Comparison of ENCODE assay signal across 15 cellular contexts in the genomic region with DNA sequence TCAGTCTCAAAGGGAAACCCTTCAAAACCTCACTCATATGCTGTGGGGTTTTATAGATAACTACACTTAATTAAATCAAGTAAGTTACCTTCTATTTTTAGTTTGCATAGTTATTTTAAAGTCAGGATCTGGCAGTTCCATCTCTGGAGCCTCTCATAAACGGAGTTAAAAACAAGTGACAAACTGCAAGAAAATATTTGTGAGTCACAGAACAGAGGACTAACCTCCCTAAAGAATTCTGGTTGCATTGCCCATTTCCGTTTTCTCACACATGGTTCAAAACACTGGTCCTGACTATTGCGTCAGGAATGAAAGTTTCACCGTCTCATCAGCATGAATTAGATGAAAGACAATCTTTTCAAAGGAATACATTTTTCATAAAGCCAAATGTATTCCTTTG. TPM values are rescaled to one million over a fixed set of nuclear protein-coding genes. Genes with fewer than 3 reads are reported as not detected.
DNase-seq lines count a peak whose midpoint lies in the region; ATAC-seq, FAIRE-seq and TF ChIP-seq lines count a peak whose summit lies in the region.
"Had no signal": no experiment of that assay in that cellular context is flagged by ENCODE, and none has a peak within 500 bp of the region (broad histone marks: within the 10 kb centered on the region; RNA-seq: fewer than 3 reads in every experiment).

No MANE protein-coding gene starts in this region.

- peaks cover 25% of the 10 kb centered on the region for H3K4me1 Mint-ChIP-seq in astrocyte (ENCODE audit: low read depth, unreplicated experiment)
- H3K4me1 Mint-ChIP-seq in activated T-helper 1 cell treated with anti-CD3 and anti-CD28 coated beads, Interleukin-12 subunit alpha, Interleukin-12 subunit beta, Interleukin-2, Interleukin-4 antibody, amounts not matched to agents 30 ng/mL and 10 ng/mL and 1 ng/mL, durations not matched to agents 14 hours and 24 hours and 36 hours (ENCODE audit: low read depth): no peaks in the 10 kb centered on the region

- H3K9ac ChIP-seq in astrocyte (ENCODE audit: low read length): peak overlapping the region; percentile 56

- TF ChIP-seq CTCF in astrocyte (IDR thresholded peaks at IDR 0.05; ENCODE audit: insufficient read depth, low read depth, low read length) (no peak), esophagus muscularis mucosa (IDR thresholded peaks at IDR 0.05) (no peak)

- no peak for TF ChIP-seq EP300 in esophagus muscularis mucosa (IDR thresholded peaks at IDR 0.05)

- intact Hi-C loops in esophagus muscularis mucosa (cut with DNase I): loop anchor here (10.0 kb wide), 1 partner anchor 515 kb away; no protein-coding TSS in a partner anchor
- intact Hi-C loops in activated T-helper 1 cell treated with anti-CD3 and anti-CD28 coated beads, Interleukin-12 subunit alpha, Interleukin-12 subunit beta, Interleukin-2, Interleukin-4 antibody, amounts not matched to agents 30 ng/mL and 10 ng/mL and 1 ng/mL, durations not matched to agents 14 hours and 24 hours and 36 hours (cut with micrococcal nuclease): no loop called here

- TF ChIP-seq POLR2A in esophagus muscularis mucosa (IDR thresholded peaks at IDR 0.05; ENCODE audit: low read depth): no peak

- H3K9me3 Mint-ChIP-seq in astrocyte (ENCODE audit: unreplicated experiment): no peaks in the 10 kb centered on the region
- H3K9me3 Mint-ChIP-seq in activated T-helper 1 cell treated with anti-CD3 and anti-CD28 coated beads, Interleukin-12 subunit alpha, Interleukin-12 subunit beta, Interleukin-2, Interleukin-4 antibody, amounts not matched to agents 30 ng/mL and 10 ng/mL and 1 ng/mL, durations not matched to agents 14 hours and 24 hours and 36 hours: no peaks in the 10 kb centered on the region
- H3K9me3 Mint-ChIP-seq: CD4-positive, CD25-positive, alpha-beta regulatory T cell; dendritic cell treated with granulocyte-macrophage colony-stimulating factor and Interleukin-4, amounts not matched to agents 40 ng/mL and 50 ng/mL, for 4 days had no signal

- H3K36me3 Mint-ChIP-seq in astrocyte (ENCODE audit: low read depth, unreplicated experiment): no peaks in the 10 kb centered on the region
- H3K36me3 Mint-ChIP-seq in activated T-helper 1 cell treated with anti-CD3 and anti-CD28 coated beads, Interleukin-12 subunit alpha, Interleukin-12 subunit beta, Interleukin-2, Interleukin-4 antibody, amounts not matched to agents 30 ng/mL and 10 ng/mL and 1 ng/mL, durations not matched to agents 14 hours and 24 hours and 36 hours (ENCODE audit: low read depth): no peaks in the 10 kb centered on the region
- H3K36me3 Mint-ChIP-seq: CD4-positive, CD25-positive, alpha-beta regulatory T cell had no signal

- no peak overlapping the region for H2AFZ ChIP-seq in astrocyte (ENCODE audit: low read depth, low read length)

- no peak overlapping the region for H3K4me3 ChIP-seq in astrocyte (ENCODE audit: insufficient read depth, low read depth, low read length)
- H3K4me3 ChIP-seq in esophagus muscularis mucosa: no peak overlapping the region

- peak; percentile 57 for DNase-seq in AG08396 (ENCODE audit: low spot score)
- DNase-seq in LHCN-M2 (ENCODE audit: low read depth): peak; percentile 94
- DNase-seq in astrocyte (ENCODE audit: low read depth): peak; percentile 92
- DNase-seq in iris pigment epithelial cell (ENCODE audit: low read depth): peak; percentile 89
- no peak for DNase-seq in esophagus muscularis mucosa (ENCODE audit: extremely low spot score)
- DNase-seq in stimulated activated CD4-positive, alpha-beta T cell treated with anti-CD3 and anti-CD28 coated beads, Interleukin-4, amount 100 ng/mL, for 4 hours: no peak
- DNase-seq in activated T-helper 1 cell treated with anti-CD3 and anti-CD28 coated beads, Interleukin-12 subunit alpha, Interleukin-12 subunit beta, Interleukin-2, Interleukin-4 antibody, amounts not matched to agents 30 ng/mL and 10 ng/mL and 1 ng/mL, durations not matched to agents 14 hours and 24 hours and 36 hours (ENCODE audit: low spot score): no peak
- DNase-seq: activated gamma-delta T cell; CD4-positive, CD25-positive, alpha-beta regulatory T cell; NCI-H446; retina had no signal

- H3K27ac Mint-ChIP-seq in astrocyte (ENCODE audit: unreplicated experiment): peak overlapping the region; percentile 59
- H3K27ac Mint-ChIP-seq in activated T-helper 1 cell treated with anti-CD3 and anti-CD28 coated beads, Interleukin-12 subunit alpha, Interleukin-12 subunit beta, Interleukin-2, Interleukin-4 antibody, amounts not matched to agents 30 ng/mL and 10 ng/mL and 1 ng/mL, durations not matched to agents 14 hours and 24 hours and 36 hours: no peak overlapping the region
- H3K27ac Mint-ChIP-seq: CD4-positive, CD25-positive, alpha-beta regulatory T cell; dendritic cell treated with granulocyte-macrophage colony-stimulating factor and Interleukin-4, amounts not matched to agents 40 ng/mL and 50 ng/mL, for 4 days had no signal

- 66% methylated on average over 4 of the region's 4 CpGs for WGBS in esophagus muscularis mucosa

- peaks cover 13% of the 10 kb centered on the region for H3K4me1 ChIP-seq in astrocyte (ENCODE audit: insufficient read depth, low read length)
- no peaks in the 10 kb centered on the region for H3K4me1 ChIP-seq in esophagus muscularis mucosa

- ATAC-seq in HG03045 (IDR thresholded peaks at IDR 0.05; ENCODE audit: unreplicated experiment): no peak
- ATAC-seq: HCT116 had no signal

- peak overlapping the region; percentile 16 for H3K4me3 Mint-ChIP-seq in astrocyte (ENCODE audit: unreplicated experiment)
- H3K4me3 Mint-ChIP-seq in activated T-helper 1 cell treated with anti-CD3 and anti-CD28 coated beads, Interleukin-12 subunit alpha, Interleukin-12 subunit beta, Interleukin-2, Interleukin-4 antibody, amounts not matched to agents 30 ng/mL and 10 ng/mL and 1 ng/mL, durations not matched to agents 14 hours and 24 hours and 36 hours: no peak overlapping the region
- H3K4me3 Mint-ChIP-seq: CD4-positive, CD25-positive, alpha-beta regulatory T cell; dendritic cell treated with granulocyte-macrophage colony-stimulating factor and Interleukin-4, amounts not matched to agents 40 ng/mL and 50 ng/mL, for 4 days had no signal

- no peaks in the 10 kb centered on the region for H3K79me2 ChIP-seq in astrocyte (ENCODE audit: insufficient read depth, low read length)

- H3K9me3 ChIP-seq in astrocyte (ENCODE audit: insufficient read depth, low read depth, low read length) (no peaks in the 10 kb centered on the region), esophagus muscularis mucosa (no peaks in the 10 kb centered on the region)

- no peaks in the 10 kb centered on the region for H3K27me3 Mint-ChIP-seq in astrocyte (ENCODE audit: low read depth, unreplicated experiment)
- H3K27me3 Mint-ChIP-seq in activated T-helper 1 cell treated with anti-CD3 and anti-CD28 coated beads, Interleukin-12 subunit alpha, Interleukin-12 subunit beta, Interleukin-2, Interleukin-4 antibody, amounts not matched to agents 30 ng/mL and 10 ng/mL and 1 ng/mL, durations not matched to agents 14 hours and 24 hours and 36 hours (ENCODE audit: insufficient read depth): peaks cover 7% of the 10 kb centered on the region

- H3K27me3 ChIP-seq in astrocyte (ENCODE audit: insufficient read depth, low read length) (no peaks in the 10 kb centered on the region), esophagus muscularis mucosa (peaks cover 0 to 24% (median 0%) of the 10 kb centered on the region in 4 donors)

- no peaks in the 10 kb centered on the region for H4K20me1 ChIP-seq in astrocyte (ENCODE audit: insufficient read depth, low read length)

- H3K36me3 ChIP-seq in astrocyte (ENCODE audit: insufficient read depth, low read length) (no peaks in the 10 kb centered on the region), esophagus muscularis mucosa (no peaks in the 10 kb centered on the region)

- peak overlapping the region; percentile 48 for H3K4me2 ChIP-seq in astrocyte (ENCODE audit: low read length)

- FAIRE-seq in astrocyte (lab: Jason Lieb, UNC): peak; percentile 93

- H3K27ac ChIP-seq in astrocyte (ENCODE audit: low read depth, low read length) (peak overlapping the region; percentile 84), esophagus muscularis mucosa (replicated peaks in 1 of 4) (no peak overlapping the region)

RNA-seq across cellular contexts. Expression of gene RXFP2, which starts 10.6 kb away (rescaled TPM):
- total RNA-seq in LHCN-M2 (2014; rRNA removed) (not detected in 2 replicates), astrocyte (not detected in 2 replicates), esophagus muscularis mucosa (under 1 TPM in 2 of 4 donors, not detected in 2; 0.17 to 0.42 TPM)
- polyA plus RNA-seq in LHCN-M2 (2012): not detected
- not detected in 2 replicates for total RNA-seq in activated T-helper 1 cell treated with anti-CD3 and anti-CD28 coated beads, Interleukin-12 subunit alpha, Interleukin-12 subunit beta, Interleukin-2, Interleukin-4 antibody, amounts not matched to agents 30 ng/mL and 10 ng/mL and 1 ng/mL, durations not matched to agents 14 hours and 24 hours and 36 hours
- total RNA-seq: CD4-positive, CD25-positive, alpha-beta regulatory T cell had no signal
- polyA plus RNA-seq: CD4-positive, CD25-positive, alpha-beta regulatory T cell; thymus had no signal

Comparison
In these comparisons a context has a peak if more than half of its experiments do, and no peak if none do; other contexts are left out.
1. DNase-seq: peak in AG08396 (single experiment), LHCN-M2 (single experiment), astrocyte (single experiment) and iris pigment epithelial cell (single experiment); none in esophagus muscularis mucosa (single experiment), stimulated activated CD4-positive, alpha-beta T cell treated with anti-CD3 and anti-CD28 coated beads, Interleukin-4, amount 100 ng/mL, for 4 hours (0 of 2) and activated T-helper 1 cell treated with anti-CD3 and anti-CD28 coated beads, Interleukin-12 subunit alpha, Interleukin-12 subunit beta, Interleukin-2, Interleukin-4 antibody, amounts not matched to agents 30 ng/mL and 10 ng/mL and 1 ng/mL, durations not matched to agents 14 hours and 24 hours and 36 hours (single experiment).